11 cellular contexts compared by ENCODE assay signal in genomic region chr14:95525999-95526398, GRCh38. TPM values are rescaled to one million over a fixed set of nuclear protein-coding genes. Genes with fewer than 3 reads are reported as not detected.
DNase-seq lines count a peak whose midpoint lies in the region; ATAC-seq and TF ChIP-seq lines count a peak whose summit lies in the region.
"Had no signal": no experiment of that assay in that cellular context is flagged by ENCODE, and none has a peak within 500 bp of the region (broad histone marks: within the 10 kb centered on the region; RNA-seq: fewer than 3 reads in every experiment).

No MANE protein-coding gene starts in this region.

- no peak for DNase-seq in CD4-positive, alpha-beta T cell
- DNase-seq in HFFc6: no peak
- DNase-seq in activated naive CD8-positive, alpha-beta T cell treated with anti-CD3 and anti-CD28 coated beads for 36 hours: no peak
- DNase-seq in progenitor cell of endocrine pancreas (ENCODE audit: low spot score, unreplicated experiment): no peak
- DNase-seq in GM10248 (ENCODE audit: extremely low spot score): no peak
- no peak for DNase-seq in neural progenitor cell (ENCODE audit: low spot score)
- DNase-seq: SK-N-SH had no signal

- no peak for ATAC-seq in CD4-positive, alpha-beta T cell (ENCODE audit: poor library complexity)
- ATAC-seq in HG03521 (IDR thresholded peaks at IDR 0.05; ENCODE audit: unreplicated experiment): no peak
- ATAC-seq: WTC11 had no signal

- POLR2A ChIA-PET in CD4-positive, alpha-beta T cell (lab: Charles Lee): interaction anchor here (1.2 to 4.3 kb wide), 5 partner anchors 9 to 74 kb away, joined by 4 to 45 read pairs (median 18); partner anchors contain the start of genes GLRX5 and SYNE3
- POLR2A ChIA-PET in GM10248 (lab: Yijun Ruan, JAX): no interaction called here

- H3K4me1 Mint-ChIP-seq in CD4-positive, alpha-beta T cell (ENCODE audit: low read depth): peaks cover 60% of the 10 kb centered on the region
- peaks cover 86% of the 10 kb centered on the region for H3K4me1 Mint-ChIP-seq in HFFc6 (ENCODE audit: low read depth)
- H3K4me1 Mint-ChIP-seq in activated naive CD8-positive, alpha-beta T cell treated with anti-CD3 and anti-CD28 coated beads for 36 hours: peaks cover 68% of the 10 kb centered on the region
- H3K4me1 Mint-ChIP-seq in progenitor cell of endocrine pancreas (ENCODE audit: low read depth): peaks cover 31% of the 10 kb centered on the region
- no peaks in the 10 kb centered on the region for H3K4me1 Mint-ChIP-seq in neural progenitor cell

- no peaks in the 10 kb centered on the region for H3K36me3 Mint-ChIP-seq in CD4-positive, alpha-beta T cell (ENCODE audit: low read depth)
- no peaks in the 10 kb centered on the region; the same call in 1 of the 2 replicates for H3K36me3 Mint-ChIP-seq in HFFc6 (ENCODE audit: low read depth)
- peaks cover 13% of the 10 kb centered on the region for H3K36me3 Mint-ChIP-seq in activated naive CD8-positive, alpha-beta T cell treated with anti-CD3 and anti-CD28 coated beads for 36 hours
- no peaks in the 10 kb centered on the region for H3K36me3 Mint-ChIP-seq in progenitor cell of endocrine pancreas (ENCODE audit: insufficient read depth)
- no peaks in the 10 kb centered on the region for H3K36me3 Mint-ChIP-seq in neural progenitor cell

- no peak for TF ChIP-seq CTCF in CD4-positive, alpha-beta T cell (IDR thresholded peaks at IDR 0.05)
- TF ChIP-seq CTCF in HFFc6 (IDR thresholded peaks at IDR 0.05) (no peak), progenitor cell of endocrine pancreas (IDR thresholded peaks at IDR 0.05; ENCODE audit: unreplicated experiment) (no peak), GM10248 (IDR thresholded peaks at IDR 0.05; ENCODE audit: control extremely low read depth, extremely low read depth, low read depth, missing control alignments) (no peak), neural progenitor cell (IDR thresholded peaks at IDR 0.05) (no peak)

- H4K20me1 ChIP-seq in neural progenitor cell (ENCODE audit: low read depth): peaks cover 18% of the 10 kb centered on the region

- H3K27ac Mint-ChIP-seq in CD4-positive, alpha-beta T cell: peak overlapping the region; percentile 89
- peak overlapping the region; percentile 93 for H3K27ac Mint-ChIP-seq in HFFc6
- H3K27ac Mint-ChIP-seq in activated naive CD8-positive, alpha-beta T cell treated with anti-CD3 and anti-CD28 coated beads for 36 hours: peak overlapping the region; percentile 99
- peak overlapping the region; percentile 43 for H3K27ac Mint-ChIP-seq in progenitor cell of endocrine pancreas
- no peak overlapping the region for H3K27ac Mint-ChIP-seq in neural progenitor cell
- H3K27ac Mint-ChIP-seq: WTC11 had no signal

- no peaks in the 10 kb centered on the region for H3K27me3 ChIP-seq in CD4-positive, alpha-beta T cell (ENCODE audit: control insufficient read depth, insufficient read depth, low read length)
- no peaks in the 10 kb centered on the region for H3K27me3 ChIP-seq in neural progenitor cell

- intact Hi-C loops in CD4-positive, alpha-beta T cell (cut with DNase I, micrococcal nuclease): loop anchor here (2.0 to 10.0 kb wide), 2 partner anchors 63 to 839 kb away; partner anchors contain the start of genes ATG2B (in 1 of the 2) and GSKIP (in 1 of the 2)

- H3K4me3 ChIP-seq in neural progenitor cell: no peak overlapping the region
- H3K4me3 ChIP-seq: prostate gland had no signal

- no peaks in the 10 kb centered on the region for H3K4me1 ChIP-seq in neural progenitor cell

- no peaks in the 10 kb centered on the region for H3K9me3 ChIP-seq in CD4-positive, alpha-beta T cell (ENCODE audit: control insufficient read depth, low read length)
- H3K9me3 ChIP-seq in neural progenitor cell (ENCODE audit: low read depth): no peaks in the 10 kb centered on the region
- H3K9me3 ChIP-seq: prostate gland, SK-N-SH had no signal

- CTCF ChIA-PET in CD4-positive, alpha-beta T cell (lab: Charles Lee): interaction anchor here (2.4 kb wide), 1 partner anchor 73 kb away, joined by 9 read pairs; no protein-coding TSS in a partner anchor
- CTCF ChIA-PET in GM10248 (lab: Yijun Ruan, JAX): interaction anchor here (1.3 to 8.2 kb wide), 10 partner anchors 10 to 99 kb away, joined by 3 to 152 read pairs (median 14); partner anchors contain the start of gene SYNE3

- no peak overlapping the region for H3K27ac ChIP-seq in CD4-positive, alpha-beta T cell (ENCODE audit: low read depth, low read length)
- H3K27ac ChIP-seq in neural progenitor cell: no peak overlapping the region
- H3K27ac ChIP-seq: C4-2B, prostate gland had no signal

- no peak overlapping the region for H3K4me3 Mint-ChIP-seq in CD4-positive, alpha-beta T cell
- no peak overlapping the region for H3K4me3 Mint-ChIP-seq in HFFc6
- H3K4me3 Mint-ChIP-seq in activated naive CD8-positive, alpha-beta T cell treated with anti-CD3 and anti-CD28 coated beads for 36 hours: no peak overlapping the region
- no peak overlapping the region for H3K4me3 Mint-ChIP-seq in progenitor cell of endocrine pancreas (ENCODE audit: low read depth)
- no peak overlapping the region for H3K4me3 Mint-ChIP-seq in neural progenitor cell
- H3K4me3 Mint-ChIP-seq: WTC11 had no signal

- no peaks in the 10 kb centered on the region for H3K36me3 ChIP-seq in neural progenitor cell
- H3K36me3 ChIP-seq: prostate gland had no signal

- H3F3A ChIP-seq in neural progenitor cell (ENCODE audit: low read depth): no peaks in the 10 kb centered on the region

- H3K9ac ChIP-seq in neural progenitor cell: no peak overlapping the region
- H3K9ac ChIP-seq: SK-N-SH had no signal

- peaks cover 32% of the 10 kb centered on the region for H3K79me2 ChIP-seq in neural progenitor cell (ENCODE audit: low read depth)

- H3K4me2 ChIP-seq in neural progenitor cell: no peak overlapping the region
- H3K4me2 ChIP-seq: SK-N-SH had no signal

- H2AFZ ChIP-seq in neural progenitor cell (replicated peaks): no peak overlapping the region

- no peaks in the 10 kb centered on the region for H3K9me3 Mint-ChIP-seq in CD4-positive, alpha-beta T cell
- H3K9me3 Mint-ChIP-seq in HFFc6 (no peaks in the 10 kb centered on the region), progenitor cell of endocrine pancreas (ENCODE audit: low read depth) (no peaks in the 10 kb centered on the region), neural progenitor cell (no peaks in the 10 kb centered on the region)
- H3K9me3 Mint-ChIP-seq in activated naive CD8-positive, alpha-beta T cell treated with anti-CD3 and anti-CD28 coated beads for 36 hours: no peaks in the 10 kb centered on the region
- H3K9me3 Mint-ChIP-seq: WTC11 had no signal

- H3K27me3 Mint-ChIP-seq in CD4-positive, alpha-beta T cell: no peaks in the 10 kb centered on the region
- no peaks in the 10 kb centered on the region; the same call in 1 of the 2 replicates for H3K27me3 Mint-ChIP-seq in HFFc6 (ENCODE audit: insufficient read depth)
- no peaks in the 10 kb centered on the region for H3K27me3 Mint-ChIP-seq in activated naive CD8-positive, alpha-beta T cell treated with anti-CD3 and anti-CD28 coated beads for 36 hours
- H3K27me3 Mint-ChIP-seq in progenitor cell of endocrine pancreas: no peaks in the 10 kb centered on the region
- no peaks in the 10 kb centered on the region for H3K27me3 Mint-ChIP-seq in neural progenitor cell (ENCODE audit: insufficient read depth, low read depth)

RNA-seq across cellular contexts. Expression of gene GLRX5, which starts 8.9 kb away (rescaled TPM):
- 10 to 100 TPM; 11.3 to 11.9 TPM for total RNA-seq in CD4-positive, alpha-beta T cell
- 10 to 100 TPM; 38.7 to 47.2 (median 43.8) TPM for total RNA-seq in HFFc6 (2021; fragmentation: NEBNext Ultra II Directional; extraction: Animal tissue kit (Norgen Biotek cat#: 25700))
- 10 to 100 TPM; 57.9 to 60.7 TPM for total RNA-seq in activated naive CD8-positive, alpha-beta T cell treated with anti-CD3 and anti-CD28 coated beads for 36 hours
- 53.3 and 54.8 TPM in 2 replicates for total RNA-seq in progenitor cell of endocrine pancreas
- total RNA-seq in neural progenitor cell (ENCODE audit: low replicate concordance): 71.8 and 99.9 TPM in 2 replicates

RNA-seq across cellular contexts. Expression of gene SYNE3, which starts 9.5 kb away (rescaled TPM):
- total RNA-seq in CD4-positive, alpha-beta T cell: 10 to 100 TPM; 29.4 to 31.4 TPM
- total RNA-seq in HFFc6 (2021; fragmentation: NEBNext Ultra II Directional; extraction: Animal tissue kit (Norgen Biotek cat#: 25700)): 10 to 100 TPM; 14.8 to 20.4 (median 16.3) TPM
- total RNA-seq in activated naive CD8-positive, alpha-beta T cell treated with anti-CD3 and anti-CD28 coated beads for 36 hours: 10 to 100 TPM; 38.0 to 38.8 TPM
- total RNA-seq in progenitor cell of endocrine pancreas: 0.31 and 0.44 TPM in 2 replicates
- total RNA-seq in neural progenitor cell (ENCODE audit: low replicate concordance): 0.03 and 0.06 TPM in 2 replicates

Comparison
In these comparisons a context has a peak if more than half of its experiments do, and no peak if none do; other contexts are left out.
1. RNA of gene SYNE3, which starts 9.5 kb away (total RNA-seq): 38.0 to 38.8 TPM in activated naive CD8-positive, alpha-beta T cell treated with anti-CD3 and anti-CD28 coated beads for 36 hours, 29.4 to 31.4 TPM in CD4-positive, alpha-beta T cell and 14.8 to 20.4 TPM in HFFc6; 0.31 to 0.44 TPM in progenitor cell of endocrine pancreas and 0.03 to 0.06 TPM in neural progenitor cell; every median in the first group is over 10 times any median in the second.